In genomic region chr2:128560718-128561117, GRCh38 we compare ENCODE assay signal across 30 cellular contexts.
"Had no signal": no experiment of that assay in that cellular context is flagged by ENCODE, and none has a peak within 500 bp of the region (broad histone marks: within the 10 kb centered on the region; RNA-seq: fewer than 3 reads in every experiment).

No MANE protein-coding gene starts in this region.

- H3K27ac ChIP-seq: left lung, pancreas, prostate gland, skin epidermis, stomach, thoracic aorta, tibial artery, upper lobe of right lung had no signal

- FAIRE-seq: islet of Langerhans, kidney, pancreas, urothelium cell line had no signal

- H3K4me1 ChIP-seq: pancreas, prostate gland had no signal

- H3K9me3 Mint-ChIP-seq: immature natural killer cell; memory B cell; natural killer cell treated with Interleukin-12 subunit alpha and Interleukin-12 subunit beta and Interleukin-15 and Interleukin-18, amount 100 ng/mL, for 72 hours; neural crest cell; stimulated activated naive B cell treated with anti-CD40 and anti-IgM and Interleukin-4, amounts not matched to agents 10 μg/mL and 1 μg/mL and 100 μg/mL, for 72 hours had no signal

- H3K4me3 Mint-ChIP-seq: immature natural killer cell; memory B cell; naive thymus-derived CD4-positive, alpha-beta T cell; natural killer cell treated with Interleukin-12 subunit alpha and Interleukin-12 subunit beta and Interleukin-15 and Interleukin-18, amount 100 ng/mL, for 72 hours; neural crest cell; stimulated activated naive B cell treated with anti-CD40 and anti-IgM and Interleukin-4, amounts not matched to agents 10 μg/mL and 1 μg/mL and 100 μg/mL, for 72 hours had no signal

- H3K36me3 Mint-ChIP-seq: immature natural killer cell; memory B cell; naive thymus-derived CD4-positive, alpha-beta T cell; natural killer cell treated with Interleukin-12 subunit alpha and Interleukin-12 subunit beta and Interleukin-15 and Interleukin-18, amount 100 ng/mL, for 72 hours; stimulated activated naive B cell treated with anti-CD40 and anti-IgM and Interleukin-4, amounts not matched to agents 10 μg/mL and 1 μg/mL and 100 μg/mL, for 72 hours had no signal

- H3K4me3 ChIP-seq: left lung, mucosa of descending colon, pancreas, prostate gland, skin epidermis, stomach, thoracic aorta, tibial artery, upper lobe of right lung had no signal

- H3K27ac Mint-ChIP-seq: immature natural killer cell; memory B cell; naive thymus-derived CD4-positive, alpha-beta T cell; natural killer cell treated with Interleukin-12 subunit alpha and Interleukin-12 subunit beta and Interleukin-15 and Interleukin-18, amount 100 ng/mL, for 72 hours; stimulated activated naive B cell treated with anti-CD40 and anti-IgM and Interleukin-4, amounts not matched to agents 10 μg/mL and 1 μg/mL and 100 μg/mL, for 72 hours had no signal

- H3K9me3 ChIP-seq: left lung, mucosa of descending colon, pancreas, prostate gland, stomach, thoracic aorta, tibial artery, upper lobe of right lung had no signal

- DNase-seq: hypothalamus; immature natural killer cell; kidney; left colon; left lung; midbrain; mucosa of descending colon; nucleus accumbens; pancreas; retina; right cardiac atrium; stimulated activated CD4-positive, alpha-beta T cell treated with anti-CD3 and anti-CD28 coated beads, Interleukin-12 subunit alpha, Interleukin-12 subunit beta, amount 100 ng/mL, for 4 hours; stimulated activated CD4-positive, alpha-beta T cell treated with anti-CD3 and anti-CD28 coated beads, Interleukin-15, amount 100 ng/mL, for 24 hours; stimulated activated CD4-positive, alpha-beta T cell treated with anti-CD3 and anti-CD28 coated beads, Interleukin-2, amount 100 ng/mL, for 24 hours; stimulated activated CD4-positive, alpha-beta T cell treated with anti-CD3 and anti-CD28 coated beads, Interleukin-4, amount 100 ng/mL, for 1 hour; stimulated activated naive B cell treated with anti-CD40 and anti-IgM and Interleukin-4, amounts not matched to agents 10 μg/mL and 1 μg/mL and 100 μg/mL, for 72 hours; stimulated activated naive CD8-positive, alpha-beta T cell treated with anti-CD3 and anti-CD28 coated beads, Interleukin-15, Interleukin-2, amounts not matched to agents 100 U/mL and 50 U/mL, for 24 hours; stomach; tibial artery; trophoblast cell; upper lobe of right lung had no signal

- H3K27me3 ChIP-seq: left lung, pancreas, stomach, tibial artery, upper lobe of right lung had no signal

- H3K4me1 Mint-ChIP-seq: immature natural killer cell; memory B cell; naive thymus-derived CD4-positive, alpha-beta T cell; stimulated activated naive B cell treated with anti-CD40 and anti-IgM and Interleukin-4, amounts not matched to agents 10 μg/mL and 1 μg/mL and 100 μg/mL, for 72 hours had no signal

- H3K36me3 ChIP-seq: left lung, pancreas, prostate gland, stomach, thoracic aorta, tibial artery, upper lobe of right lung had no signal
